ENCODE assay signal across 8 cellular contexts in genomic region chr7:91880016-91880412, GRCh38. TPM values are rescaled to one million over a fixed set of nuclear protein-coding genes. Genes with fewer than 3 reads are reported as not detected.
DNase-seq lines count a peak whose midpoint lies in the region; ATAC-seq and TF ChIP-seq lines count a peak whose summit lies in the region.

No MANE protein-coding gene starts in this region.

- H3K36me3 Mint-ChIP-seq in mesothelial cell of epicardium = peaks cover 6% of the 10 kb centered on the region

- peak overlapping the region; percentile 96 for H3K4me3 Mint-ChIP-seq in mesothelial cell of epicardium

- no peaks in the 10 kb centered on the region for H3K9me3 Mint-ChIP-seq in mesothelial cell of epicardium

- H3K4me1 Mint-ChIP-seq in mesothelial cell of epicardium = peaks cover 13% of the 10 kb centered on the region

- peak; percentile 9 for DNase-seq in EL
- no peak for DNase-seq in astrocyte of the spinal cord (ENCODE audit: low read depth, low spot score)
- DNase-seq in mesothelial cell of epicardium (ENCODE audit: low spot score in 2 of 2, unreplicated experiment in 2 of 2) = no peak
- no peak for DNase-seq in HUDEP-2 (lab: John Stamatoyannopoulos, UW; ENCODE audit: unreplicated experiment in 76 of 76)
- DNase-seq in germinal center (ENCODE audit: low spot score) = no peak
- no peak for DNase-seq in stimulated activated CD4-positive, alpha-beta T cell treated with anti-CD3 and anti-CD28 coated beads, Interleukin-15, amount 100 ng/mL, for 24 hours

- H3K27me3 Mint-ChIP-seq in mesothelial cell of epicardium (ENCODE audit: low read depth) = no peaks in the 10 kb centered on the region

- peak overlapping the region; percentile 93 for H3K4me3 ChIP-seq in astrocyte of the spinal cord (ENCODE audit: low read depth, low read length)

- TF ChIP-seq CTCF in astrocyte of the spinal cord (IDR thresholded peaks at IDR 0.05; ENCODE audit: low read depth, low read length) (no peak), mesothelial cell of epicardium (IDR thresholded peaks at IDR 0.05; ENCODE audit: unreplicated experiment) (no peak)

- in situ Hi-C loops in astrocyte of the spinal cord (cut with HindIII; ENCODE audit: low sequenced_read_pairs) = no loop called here

- peak overlapping the region; percentile 93 for H3K27ac Mint-ChIP-seq in mesothelial cell of epicardium

- peak; percentile 10 for ATAC-seq in HG02973 (IDR thresholded peaks at IDR 0.05; ENCODE audit: unreplicated experiment)
- no peak for ATAC-seq in HG03025 (IDR thresholded peaks at IDR 0.05; ENCODE audit: low FRiP score, unreplicated experiment)

RNA-seq across cellular contexts. Expression of gene MTERF1, which starts 0.5 kb away (rescaled TPM):
- 14.7 to 19.3 TPM (median 15.2 TPM) in 3 replicates for total RNA-seq in mesothelial cell of epicardium
